2 cellular contexts compared by ENCODE assay signal in the genomic region with DNA sequence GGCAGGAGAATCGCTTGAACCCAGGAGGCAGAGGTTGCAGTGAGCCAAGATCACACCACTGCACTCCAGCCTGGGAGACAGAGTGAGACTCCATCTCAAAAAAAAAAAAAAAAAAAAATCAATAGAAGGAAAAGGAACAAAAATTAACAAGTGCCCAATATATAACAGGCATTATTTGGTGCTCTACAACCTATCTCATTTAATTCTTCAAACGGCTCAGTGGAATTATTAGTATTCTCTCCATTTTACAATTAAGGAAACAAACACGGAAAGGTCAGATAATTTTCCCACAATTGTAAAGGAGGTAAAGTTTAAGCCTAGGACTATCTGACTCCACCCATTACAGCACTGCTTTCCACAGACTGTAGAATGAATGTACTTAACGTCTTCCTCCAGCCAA.
A peak's percentile ranks its signal among the peaks of the same experiment; 100 is the strongest.
TF ChIP-seq lines count a peak whose summit lies in the region.

No MANE protein-coding gene starts in this region.

TF ChIP-seq in HEK293, 187 proteins besides CTCF, POLR2A, EP300 and RAD21:
- TF ChIP-seq ZNF664 (tag by site-specific recombination; IDR thresholded peaks at IDR 0.05) (peak; percentile 84), ZNF341 (tag by site-specific recombination; IDR thresholded peaks at IDR 0.05; ENCODE audit: low read depth) (no peak), ZNF202 (tag by site-specific recombination; IDR thresholded peaks at IDR 0.05; ENCODE audit: borderline replicate concordance) (no peak), ZNF23 (tag by site-specific recombination; IDR thresholded peaks at IDR 0.05; ENCODE audit: borderline replicate concordance) (no peak), EGR2 (tag by site-specific recombination; IDR thresholded peaks at IDR 0.05; ENCODE audit: low read depth) (no peak), ZNF791 (tag by site-specific recombination; IDR thresholded peaks at IDR 0.05) (no peak), ZSCAN16 (tag by site-specific recombination; IDR thresholded peaks at IDR 0.05) (0 out of 2 replicates have a peak, but pooled peaks have one; percentile 17), ZEB2 (tag by site-specific recombination; IDR thresholded peaks at IDR 0.05) (no peak), ZNF24 (tag by site-specific recombination; IDR thresholded peaks at IDR 0.05) (no peak), FEZF1 (tag by site-specific recombination; IDR thresholded peaks at IDR 0.05) (no peak), YY2 (tag by site-specific recombination; IDR thresholded peaks at IDR 0.05) (no peak), ZNF239 (tag by site-specific recombination; IDR thresholded peaks at IDR 0.05) (peak; percentile 90), ZNF701 (tag by site-specific recombination; IDR thresholded peaks at IDR 0.05) (no peak), ZNF660 (tag by site-specific recombination; IDR thresholded peaks at IDR 0.05) (no peak), RBAK (tag by site-specific recombination; IDR thresholded peaks at IDR 0.05) (no peak), IKZF3 (tag by site-specific recombination; IDR thresholded peaks at IDR 0.05) (no peak)
- TF ChIP-seq, protein P1, sequence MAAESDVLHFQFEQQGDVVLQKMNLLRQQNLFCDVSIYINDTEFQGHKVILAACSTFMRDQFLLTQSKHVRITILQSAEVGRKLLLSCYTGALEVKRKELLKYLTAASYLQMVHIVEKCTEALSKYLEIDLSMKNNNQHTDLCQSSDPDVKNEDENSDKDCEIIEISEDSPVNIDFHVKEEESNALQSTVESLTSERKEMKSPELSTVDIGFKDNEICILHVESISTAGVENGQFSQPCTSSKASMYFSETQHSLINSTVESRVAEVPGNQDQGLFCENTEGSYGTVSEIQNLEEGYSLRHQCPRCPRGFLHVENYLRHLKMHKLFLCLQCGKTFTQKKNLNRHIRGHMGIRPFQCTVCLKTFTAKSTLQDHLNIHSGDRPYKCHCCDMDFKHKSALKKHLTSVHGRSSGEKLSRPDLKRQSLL (tag by site-specific recombination; IDR thresholded peaks at IDR 0.05): no peak
- TF ChIP-seq, protein P2, sequence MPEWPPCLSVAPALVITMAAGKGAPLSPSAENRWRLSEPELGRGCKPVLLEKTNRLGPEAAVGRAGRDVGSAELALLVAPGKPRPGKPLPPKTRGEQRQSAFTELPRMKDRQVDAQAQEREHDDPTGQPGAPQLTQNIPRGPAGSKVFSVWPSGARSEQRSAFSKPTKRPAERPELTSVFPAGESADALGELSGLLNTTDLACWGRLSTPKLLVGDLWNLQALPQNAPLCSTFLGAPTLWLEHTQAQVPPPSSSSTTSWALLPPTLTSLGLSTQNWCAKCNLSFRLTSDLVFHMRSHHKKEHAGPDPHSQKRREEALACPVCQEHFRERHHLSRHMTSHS (tag by site-specific recombination; IDR thresholded peaks at IDR 0.05): no peak
- TF ChIP-seq, protein P3, sequence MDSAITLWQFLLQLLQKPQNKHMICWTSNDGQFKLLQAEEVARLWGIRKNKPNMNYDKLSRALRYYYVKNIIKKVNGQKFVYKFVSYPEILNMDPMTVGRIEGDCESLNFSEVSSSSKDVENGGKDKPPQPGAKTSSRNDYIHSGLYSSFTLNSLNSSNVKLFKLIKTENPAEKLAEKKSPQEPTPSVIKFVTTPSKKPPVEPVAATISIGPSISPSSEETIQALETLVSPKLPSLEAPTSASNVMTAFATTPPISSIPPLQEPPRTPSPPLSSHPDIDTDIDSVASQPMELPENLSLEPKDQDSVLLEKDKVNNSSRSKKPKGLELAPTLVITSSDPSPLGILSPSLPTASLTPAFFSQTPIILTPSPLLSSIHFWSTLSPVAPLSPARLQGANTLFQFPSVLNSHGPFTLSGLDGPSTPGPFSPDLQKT (IDR thresholded peaks at IDR 0.05; ENCODE audit: borderline replicate concordance, low read depth, low read length): no peak
- TF ChIP-seq, protein P4, sequence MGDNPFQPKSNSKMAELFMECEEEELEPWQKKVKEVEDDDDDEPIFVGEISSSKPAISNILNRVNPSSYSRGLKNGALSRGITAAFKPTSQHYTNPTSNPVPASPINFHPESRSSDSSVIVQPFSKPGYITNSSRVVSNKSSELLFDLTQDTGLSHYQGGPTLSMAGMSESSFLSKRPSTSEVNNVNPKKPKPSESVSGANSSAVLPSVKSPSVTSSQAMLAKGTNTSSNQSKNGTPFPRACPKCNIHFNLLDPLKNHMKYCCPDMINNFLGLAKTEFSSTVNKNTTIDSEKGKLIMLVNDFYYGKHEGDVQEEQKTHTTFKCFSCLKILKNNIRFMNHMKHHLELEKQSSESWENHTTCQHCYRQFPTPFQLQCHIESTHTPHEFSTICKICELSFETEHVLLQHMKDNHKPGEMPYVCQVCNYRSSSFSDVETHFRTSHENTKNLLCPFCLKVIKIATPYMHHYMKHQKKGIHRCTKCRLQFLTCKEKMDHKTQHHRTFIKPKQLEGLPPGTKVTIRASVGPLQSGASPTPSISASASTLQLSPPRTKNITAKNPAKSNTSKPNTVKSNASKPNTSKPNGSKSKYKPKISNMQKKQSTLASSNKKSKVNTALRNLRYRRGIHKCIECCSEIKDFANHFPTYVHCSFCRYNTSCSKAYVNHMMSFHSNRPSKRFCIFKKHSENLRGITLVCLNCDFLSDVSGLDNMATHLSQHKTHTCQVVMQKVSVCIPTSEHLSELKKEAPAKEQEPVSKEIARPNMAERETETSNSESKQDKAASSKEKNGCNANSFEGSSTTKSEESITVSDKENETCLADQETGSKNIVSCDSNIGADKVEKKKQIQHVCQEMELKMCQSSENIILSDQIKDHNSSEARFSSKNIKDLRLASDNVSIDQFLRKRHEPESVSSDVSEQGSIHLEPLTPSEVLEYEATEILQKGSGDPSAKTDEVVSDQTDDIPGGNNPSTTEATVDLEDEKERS (tag by site-specific recombination; IDR thresholded peaks at IDR 0.05): no peak

TF ChIP-seq in K562, 482 proteins besides CTCF, POLR2A, EP300 and RAD21:
- TF ChIP-seq, protein P5, sequence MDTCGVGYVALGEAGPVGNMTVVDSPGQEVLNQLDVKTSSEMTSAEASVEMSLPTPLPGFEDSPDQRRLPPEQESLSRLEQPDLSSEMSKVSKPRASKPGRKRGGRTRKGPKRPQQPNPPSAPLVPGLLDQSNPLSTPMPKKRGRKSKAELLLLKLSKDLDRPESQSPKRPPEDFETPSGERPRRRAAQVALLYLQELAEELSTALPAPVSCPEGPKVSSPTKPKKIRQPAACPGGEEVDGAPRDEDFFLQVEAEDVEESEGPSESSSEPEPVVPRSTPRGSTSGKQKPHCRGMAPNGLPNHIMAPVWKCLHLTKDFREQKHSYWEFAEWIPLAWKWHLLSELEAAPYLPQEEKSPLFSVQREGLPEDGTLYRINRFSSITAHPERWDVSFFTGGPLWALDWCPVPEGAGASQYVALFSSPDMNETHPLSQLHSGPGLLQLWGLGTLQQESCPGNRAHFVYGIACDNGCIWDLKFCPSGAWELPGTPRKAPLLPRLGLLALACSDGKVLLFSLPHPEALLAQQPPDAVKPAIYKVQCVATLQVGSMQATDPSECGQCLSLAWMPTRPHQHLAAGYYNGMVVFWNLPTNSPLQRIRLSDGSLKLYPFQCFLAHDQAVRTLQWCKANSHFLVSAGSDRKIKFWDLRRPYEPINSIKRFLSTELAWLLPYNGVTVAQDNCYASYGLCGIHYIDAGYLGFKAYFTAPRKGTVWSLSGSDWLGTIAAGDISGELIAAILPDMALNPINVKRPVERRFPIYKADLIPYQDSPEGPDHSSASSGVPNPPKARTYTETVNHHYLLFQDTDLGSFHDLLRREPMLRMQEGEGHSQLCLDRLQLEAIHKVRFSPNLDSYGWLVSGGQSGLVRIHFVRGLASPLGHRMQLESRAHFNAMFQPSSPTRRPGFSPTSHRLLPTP (IDR thresholded peaks at IDR 0.05; ENCODE audit: borderline replicate concordance, extremely low read depth, insufficient read length): no peak
- TF ChIP-seq NEUROD1 (IDR thresholded peaks at IDR 0.05; ENCODE audit: borderline replicate concordance, low read depth, low read length, partially characterized antibody) (no peak), ZNF239 (CRISPR knock-in tag; IDR thresholded peaks at IDR 0.05) (peak; percentile 55; the same call in 1 of the 2 replicates), MXI1 (IDR thresholded peaks at IDR 0.05; ENCODE audit: low read depth, low read length) (no peak)
